8 cellular contexts compared by ENCODE assay signal in the genomic region with DNA sequence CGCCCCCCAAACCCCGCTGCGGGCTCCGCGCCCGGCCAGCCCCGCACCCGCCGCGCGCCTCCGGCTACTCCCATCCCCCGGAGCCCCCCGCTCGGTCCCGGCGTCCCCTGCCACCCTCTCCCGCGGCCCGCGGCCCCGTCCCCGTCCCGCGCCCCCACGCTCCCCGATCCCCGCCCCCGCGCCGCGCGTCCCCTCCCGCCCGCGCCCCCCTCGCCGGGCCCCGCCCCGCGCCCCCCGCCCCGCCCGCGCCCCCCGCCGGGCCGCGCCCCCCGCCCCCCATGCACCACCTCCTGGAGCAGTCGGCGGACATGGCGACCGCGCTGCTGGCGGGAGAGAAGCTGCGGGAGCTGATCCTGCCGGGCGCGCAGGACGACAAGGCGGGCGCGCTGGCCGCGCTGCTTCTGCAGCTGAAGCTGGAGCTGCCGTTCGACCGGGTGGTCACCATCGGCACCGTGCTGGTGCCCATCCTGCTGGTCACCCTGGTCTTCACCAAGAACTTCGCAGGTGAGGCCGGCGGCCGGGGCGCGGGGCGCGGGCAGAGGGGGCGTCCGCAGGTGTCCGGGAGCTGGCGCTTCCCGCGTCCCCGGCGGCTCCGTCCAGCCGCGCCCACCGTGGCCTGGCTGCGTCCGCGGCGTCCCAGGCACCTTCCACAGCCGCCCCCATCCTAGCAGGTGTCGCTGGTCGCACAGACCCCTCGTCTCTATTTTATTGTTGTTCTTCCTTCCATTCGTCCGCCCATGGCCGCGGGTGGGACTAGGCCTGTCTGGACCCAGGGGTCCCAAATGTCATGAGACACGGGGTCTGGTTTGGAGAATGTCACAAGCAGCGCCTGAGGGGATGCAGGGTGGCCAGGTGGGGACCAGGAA. TPM values are rescaled to one million over a fixed set of nuclear protein-coding genes. Genes with fewer than 3 reads are reported as not detected.
DNase-seq lines count a peak whose midpoint lies in the region; ATAC-seq and TF ChIP-seq lines count a peak whose summit lies in the region.

A gene with protein sequence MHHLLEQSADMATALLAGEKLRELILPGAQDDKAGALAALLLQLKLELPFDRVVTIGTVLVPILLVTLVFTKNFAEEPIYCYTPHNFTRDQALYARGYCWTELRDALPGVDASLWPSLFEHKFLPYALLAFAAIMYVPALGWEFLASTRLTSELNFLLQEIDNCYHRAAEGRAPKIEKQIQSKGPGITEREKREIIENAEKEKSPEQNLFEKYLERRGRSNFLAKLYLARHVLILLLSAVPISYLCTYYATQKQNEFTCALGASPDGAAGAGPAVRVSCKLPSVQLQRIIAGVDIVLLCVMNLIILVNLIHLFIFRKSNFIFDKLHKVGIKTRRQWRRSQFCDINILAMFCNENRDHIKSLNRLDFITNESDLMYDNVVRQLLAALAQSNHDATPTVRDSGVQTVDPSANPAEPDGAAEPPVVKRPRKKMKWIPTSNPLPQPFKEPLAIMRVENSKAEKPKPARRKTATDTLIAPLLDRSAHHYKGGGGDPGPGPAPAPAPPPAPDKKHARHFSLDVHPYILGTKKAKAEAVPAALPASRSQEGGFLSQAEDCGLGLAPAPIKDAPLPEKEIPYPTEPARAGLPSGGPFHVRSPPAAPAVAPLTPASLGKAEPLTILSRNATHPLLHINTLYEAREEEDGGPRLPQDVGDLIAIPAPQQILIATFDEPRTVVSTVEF (plus strand): TSS at position 279 of the 866 bp plus-strand sequence. CDS start 0 bp downstream, at position 279.

- peak within 1 kb of the TSS; percentile 44 for H3K4me3 ChIP-seq in lung
- peak within 1 kb of the TSS; percentile 39 for H3K4me3 ChIP-seq in upper lobe of right lung
- peak within 1 kb of the TSS in 1 of 4 donors; percentile 86 for H3K4me3 ChIP-seq in adrenal gland

- H3K27ac ChIP-seq in angular gyrus (ENCODE audit: low read depth, low read length) (peak within 1 kb of the TSS; percentile 40), lung (ENCODE audit: low read depth in 1 of 2, low read length in 1 of 2) (no peak within 1 kb of the TSS), upper lobe of right lung (no peak within 1 kb of the TSS), adrenal gland (no peak within 1 kb of the TSS)

- H3K4me1 ChIP-seq in lung (ENCODE audit: control insufficient read depth in 2 of 2, insufficient read depth in 2 of 2, low read length in 2 of 2) (peaks cover 0 to 2% of the 10 kb centered on the region in 2 donors), upper lobe of right lung (peaks cover 5% of the 10 kb centered on the region), adrenal gland (replicated peaks in 1 of 2) (peaks cover 4 to 6% of the 10 kb centered on the region in 2 donors)

- no peak for TF ChIP-seq POLR2A in adrenal gland (IDR thresholded peaks at IDR 0.05)

- WGBS in lung, 2 donors, result 11 to 25% methylated on average over 50 to 105 of the region's 105 CpGs
- 14 to 45% (median 30%) methylated on average over 8 to 80 of the region's 105 CpGs for WGBS in adrenal gland, 4 donors

- H3K9me3 ChIP-seq in lung (ENCODE audit: control insufficient read depth in 2 of 2, insufficient read depth in 1 of 2, low read length in 1 of 2) (no peaks in the 10 kb centered on the region), upper lobe of right lung (no peaks in the 10 kb centered on the region), adrenal gland (replicated peaks in 1 of 3) (no peaks in the 10 kb centered on the region)

- DNase-seq in activated effector memory CD4-positive, alpha-beta T cell treated with anti-CD3 and anti-CD28 coated beads, Interleukin-2, amount 50 U/mL, for 16 hours, result peak; percentile 62
- DNase-seq in activated effector memory CD4-positive, alpha-beta T cell treated with Interleukin-2 at 50 U/mL for 16 hours, result no peak
- DNase-seq in lung (ENCODE audit: low spot score) (no peak), upper lobe of right lung (no peak), adrenal gland (no peak), islet precursor cell (no peak)

- H3K36me3 ChIP-seq in lung (ENCODE audit: control insufficient read depth in 2 of 2, insufficient read depth in 2 of 2, low read length in 2 of 2) (no peaks in the 10 kb centered on the region), upper lobe of right lung (no peaks in the 10 kb centered on the region), adrenal gland (replicated peaks in 1 of 2) (no peaks in the 10 kb centered on the region)

- ATAC-seq in lung (ENCODE audit: insufficient read depth, low FRiP score) (no peak), upper lobe of right lung (no peak), GM21381 (IDR thresholded peaks at IDR 0.05; ENCODE audit: unreplicated experiment) (no peak)

- intact Hi-C loops in upper lobe of right lung (cut with DNase I), result no loop called here
- intact Hi-C loops in adrenal gland (cut with DNase I), result no loop called here

- H3K27me3 ChIP-seq in lung (ENCODE audit: control insufficient read depth, insufficient read depth) (no peaks in the 10 kb centered on the region), upper lobe of right lung (peaks cover 9% of the 10 kb centered on the region), adrenal gland (peaks cover 6% of the 10 kb centered on the region)

- TF ChIP-seq CTCF in lung (IDR thresholded peaks at IDR 0.05; ENCODE audit: control extremely low read depth, extremely low read depth) (no peak), upper lobe of right lung (IDR thresholded peaks at IDR 0.05) (no peak), adrenal gland (IDR thresholded peaks at IDR 0.05) (no peak)

RNA-seq across cellular contexts. Expression of the gene that starts here (rescaled TPM):
- total RNA-seq in lung, result 1 to 10 TPM in 1 of 2 donors, under 1 TPM in 1; 1.00 to 3.9 TPM
- polyA plus RNA-seq in lung, result 1 to 10 TPM; 2.3 to 3.0 TPM
- total RNA-seq in upper lobe of right lung, result 3.0 TPM
- 1 to 10 TPM in 2 of 8 donors, under 1 TPM in 6; 0.26 to 2.6 (median 0.61) TPM for total RNA-seq in adrenal gland
- polyA plus RNA-seq in adrenal gland, result 1 to 10 TPM in 2 of 3 donors, under 1 TPM in 1; 0.22 to 4.1 (median 2.0) TPM
